Comparison of ENCODE assay signal across 20 cellular contexts in the genomic region with DNA sequence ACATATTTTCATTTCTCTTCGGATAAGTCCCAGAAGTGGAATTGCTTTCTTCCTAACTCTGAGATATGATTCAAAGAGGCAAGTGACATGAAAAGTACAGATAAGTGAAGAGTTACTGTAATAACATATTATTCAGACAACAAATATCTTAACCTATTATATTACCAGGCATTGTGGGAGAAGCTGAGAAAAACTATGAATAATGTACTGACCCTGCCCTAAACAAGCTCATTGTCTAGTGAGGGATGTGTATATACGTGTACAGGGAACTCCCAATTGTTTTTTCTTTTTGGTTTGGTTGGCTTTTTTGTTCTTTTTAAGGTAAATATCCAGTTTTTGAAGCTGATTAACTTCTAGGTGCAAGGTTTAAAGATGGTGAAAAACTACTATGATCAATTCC.
"Had no signal": no experiment of that assay in that cellular context is flagged by ENCODE, and none has a peak within 500 bp of the region (broad histone marks: within the 10 kb centered on the region; RNA-seq: fewer than 3 reads in every experiment).

No MANE protein-coding gene starts in this region.

- H3K4me1 ChIP-seq: left lung, prostate gland had no signal

- H3K4me2 ChIP-seq: neural progenitor cell had no signal

- DNase-seq: activated CD4-positive, alpha-beta T cell treated with anti-CD3 and anti-CD28 coated beads, Interleukin-2, amount 10 ng/mL, durations not matched to agents 7 days and 5 days; activated CD8-positive, alpha-beta T cell treated with anti-CD3 and anti-CD28 coated beads, Interleukin-2, amount 10 ng/mL, durations not matched to agents 7 days and 5 days; activated gamma-delta T cell; activated naive CD4-positive, alpha-beta T cell treated with anti-CD3 and anti-CD28 coated beads, Interleukin-2, amount 50 U/mL, for 16 hours; aorta; cerebellar nuclear complex; cortex of kidney; erythroblast; foreskin fibroblast; left lung; naive thymus-derived CD4-positive, alpha-beta T cell; stimulated activated CD4-positive, alpha-beta T cell treated with anti-CD3 and anti-CD28 coated beads, Interleukin-1b, Interleukin-23, amount 100 ng/mL, for 48 hours; substantia nigra; thyroid gland had no signal

- H3K9ac ChIP-seq: neural progenitor cell had no signal

- H3K27ac ChIP-seq: left lung, neural progenitor cell, prostate gland, thyroid gland had no signal

- H2AFZ ChIP-seq: neural progenitor cell had no signal

- H3K36me3 ChIP-seq: left lung, neural progenitor cell, prostate gland, thyroid gland had no signal

- H3K4me3 ChIP-seq: left lung, neural progenitor cell, prostate gland, thyroid gland had no signal

- H3K27me3 Mint-ChIP-seq: activated CD4-positive, alpha-beta T cell treated with anti-CD3 and anti-CD28 coated beads, Interleukin-2, amount 10 ng/mL, durations not matched to agents 7 days and 5 days; brain had no signal

- H3K4me3 Mint-ChIP-seq: activated CD4-positive, alpha-beta T cell treated with anti-CD3 and anti-CD28 coated beads, Interleukin-2, amount 10 ng/mL, durations not matched to agents 7 days and 5 days; activated CD8-positive, alpha-beta T cell treated with anti-CD3 and anti-CD28 coated beads, Interleukin-2, amount 10 ng/mL, durations not matched to agents 7 days and 5 days; activated T-helper 1 cell treated with anti-CD3 and anti-CD28 coated beads, Interleukin-12 subunit alpha, Interleukin-12 subunit beta, Interleukin-2, Interleukin-4 antibody, amounts not matched to agents 30 ng/mL and 10 ng/mL and 1 ng/mL, durations not matched to agents 14 hours and 24 hours and 36 hours; brain; naive thymus-derived CD4-positive, alpha-beta T cell; neural progenitor cell; stimulated activated naive CD8-positive, alpha-beta T cell treated with anti-CD3 and anti-CD28 coated beads, Interleukin-15, Interleukin-2, amounts not matched to agents 100 ng/mL and 50 ng/mL, for 24 hours had no signal

- H3K27ac Mint-ChIP-seq: activated CD4-positive, alpha-beta T cell treated with anti-CD3 and anti-CD28 coated beads, Interleukin-2, amount 10 ng/mL, durations not matched to agents 7 days and 5 days; activated CD8-positive, alpha-beta T cell treated with anti-CD3 and anti-CD28 coated beads, Interleukin-2, amount 10 ng/mL, durations not matched to agents 7 days and 5 days; activated T-helper 1 cell treated with anti-CD3 and anti-CD28 coated beads, Interleukin-12 subunit alpha, Interleukin-12 subunit beta, Interleukin-2, Interleukin-4 antibody, amounts not matched to agents 30 ng/mL and 10 ng/mL and 1 ng/mL, durations not matched to agents 14 hours and 24 hours and 36 hours; neural progenitor cell; stimulated activated naive CD8-positive, alpha-beta T cell treated with anti-CD3 and anti-CD28 coated beads, Interleukin-15, Interleukin-2, amounts not matched to agents 100 ng/mL and 50 ng/mL, for 24 hours had no signal

- H3K9me3 Mint-ChIP-seq: activated CD4-positive, alpha-beta T cell treated with anti-CD3 and anti-CD28 coated beads, Interleukin-2, amount 10 ng/mL, durations not matched to agents 7 days and 5 days; activated T-helper 1 cell treated with anti-CD3 and anti-CD28 coated beads, Interleukin-12 subunit alpha, Interleukin-12 subunit beta, Interleukin-2, Interleukin-4 antibody, amounts not matched to agents 30 ng/mL and 10 ng/mL and 1 ng/mL, durations not matched to agents 14 hours and 24 hours and 36 hours; stimulated activated naive CD8-positive, alpha-beta T cell treated with anti-CD3 and anti-CD28 coated beads, Interleukin-15, Interleukin-2, amounts not matched to agents 100 ng/mL and 50 ng/mL, for 24 hours had no signal

- H3K9me3 ChIP-seq: left lung, prostate gland, thyroid gland had no signal

- H3K27me3 ChIP-seq: left lung, neural progenitor cell, thyroid gland had no signal

- ATAC-seq: activated CD4-positive, CD25-positive, alpha-beta regulatory T cell treated with anti-CD3 and anti-CD28 coated beads, Interleukin-2, amount 50 U/mL, for 24 hours; activated CD8-positive, alpha-beta T cell treated with anti-CD3 and anti-CD28 coated beads, Interleukin-2, amount 10 ng/mL, durations not matched to agents 7 days and 5 days; left lung; naive thymus-derived CD4-positive, alpha-beta T cell had no signal

- H3K4me1 Mint-ChIP-seq: activated CD4-positive, alpha-beta T cell treated with anti-CD3 and anti-CD28 coated beads, Interleukin-2, amount 10 ng/mL, durations not matched to agents 7 days and 5 days had no signal
